Comparison of ENCODE assay signal across 6 cellular contexts in genomic region chrX:48540480-48540879, GRCh38. TPM values are rescaled to one million over a fixed set of nuclear protein-coding genes. Genes with fewer than 3 reads are reported as not detected.
DNase-seq lines count a peak whose midpoint lies in the region; TF ChIP-seq lines count a peak whose summit lies in the region.

No MANE protein-coding gene starts in this region.

- no peak for TF ChIP-seq POLR2A in tibial nerve (IDR thresholded peaks at IDR 0.05)

- H3K9me3 ChIP-seq in tibial nerve, result no peaks in the 10 kb centered on the region

- H3K4me3 ChIP-seq in fibroblast of mammary gland (ENCODE audit: control insufficient read depth, low read depth, low read length) (peak overlapping the region; percentile 70), tibial nerve (peak overlapping the region in 3 of 4 donors; percentile 55 to 80 (median 77))

- peak overlapping the region; percentile 99 for H3K27ac Mint-ChIP-seq in activated naive CD4-positive, alpha-beta T cell treated with anti-CD3 and anti-CD28 coated beads, Interleukin-2, amount 10 ng/mL, durations not matched to agents 7 days and 5 days

- peaks cover 15% of the 10 kb centered on the region for H3K36me3 Mint-ChIP-seq in activated naive CD4-positive, alpha-beta T cell treated with anti-CD3 and anti-CD28 coated beads, Interleukin-2, amount 10 ng/mL, durations not matched to agents 7 days and 5 days

- H3K4me1 ChIP-seq in tibial nerve, result peaks cover 0 to 11% (median 2%) of the 10 kb centered on the region in 4 donors

- whole genome bisulfite sequencing in tibial nerve, 2 donors, result 77 to 94% methylated on average over 7 of the region's 7 CpGs

- peak overlapping the region; percentile 88 for H3K4me3 Mint-ChIP-seq in activated naive CD4-positive, alpha-beta T cell treated with anti-CD3 and anti-CD28 coated beads, Interleukin-2, amount 10 ng/mL, durations not matched to agents 7 days and 5 days

- TF ChIP-seq CTCF in fibroblast of mammary gland (conservative IDR thresholded peaks at IDR 0.05; ENCODE audit: control insufficient read depth, insufficient read depth, low read depth, low read length) (no peak), tibial nerve (IDR thresholded peaks at IDR 0.05) (no peak)

- no peaks in the 10 kb centered on the region for H3K27me3 ChIP-seq in tibial nerve

- no peaks in the 10 kb centered on the region for H3K9me3 Mint-ChIP-seq in activated naive CD4-positive, alpha-beta T cell treated with anti-CD3 and anti-CD28 coated beads, Interleukin-2, amount 10 ng/mL, durations not matched to agents 7 days and 5 days

- H3K27me3 Mint-ChIP-seq in activated naive CD4-positive, alpha-beta T cell treated with anti-CD3 and anti-CD28 coated beads, Interleukin-2, amount 10 ng/mL, durations not matched to agents 7 days and 5 days, result no peaks in the 10 kb centered on the region

- no peak for DNase-seq in activated naive CD4-positive, alpha-beta T cell treated with anti-CD3 and anti-CD28 coated beads, Interleukin-2, amount 10 ng/mL, durations not matched to agents 7 days and 5 days
- DNase-seq in activated naive CD4-positive, alpha-beta T cell (lab: John Stamatoyannopoulos, UW), result no peak
- DNase-seq in fibroblast of mammary gland (ENCODE audit: low read depth) (no peak), tibial nerve (ENCODE audit: low spot score in 2 of 2) (no peak), cortex of kidney (lab: John Stamatoyannopoulos, UW) (no peak)
- DNase-seq in effector CD4-positive, alpha-beta T cell, result no peak

- CTCF ChIA-PET in activated naive CD4-positive, alpha-beta T cell treated with anti-CD3 and anti-CD28 coated beads, Interleukin-2, amount 10 ng/mL, durations not matched to agents 7 days and 5 days (lab: Charles Lee), result interaction anchor here (1.3 to 1.6 kb wide), 3 partner anchors 10 to 73 kb away, joined by 3 to 6 read pairs (median 5); partner anchors contain the start of gene RBM3

- H3K4me1 Mint-ChIP-seq in activated naive CD4-positive, alpha-beta T cell treated with anti-CD3 and anti-CD28 coated beads, Interleukin-2, amount 10 ng/mL, durations not matched to agents 7 days and 5 days, result peaks cover 24% of the 10 kb centered on the region

- TF ChIP-seq EP300 in tibial nerve (IDR thresholded peaks at IDR 0.05), result no peak

- H3K36me3 ChIP-seq in tibial nerve, result peaks cover 0 to 26% (median 0%) of the 10 kb centered on the region in 3 donors

- H3K27ac ChIP-seq in tibial nerve, result peak overlapping the region; percentile 92 to 97 (median 95)

RNA-seq across cellular contexts. Expression of gene TBC1D25, which starts 1.0 kb away (rescaled TPM):
- 10 to 100 TPM in 3 of 4 donors, 1 to 10 TPM in 1; 9.9 to 15.9 (median 12.2) TPM for total RNA-seq in tibial nerve

RNA-seq across cellular contexts. Expression of gene EBP, which starts 18.9 kb away (rescaled TPM):
- total RNA-seq in tibial nerve, result 10 to 100 TPM; 21.1 to 29.2 (median 23.6) TPM

RNA-seq across cellular contexts. Expression of gene PORCN, which starts 31.7 kb away (rescaled TPM):
- 10 to 100 TPM in 3 of 4 donors, 1 to 10 TPM in 1; 8.8 to 19.8 (median 16.1) TPM for total RNA-seq in tibial nerve

RNA-seq across cellular contexts. Expression of gene RBM3, which starts 33.8 kb away (rescaled TPM):
- 100 to 1,000 TPM; 170 to 235 (median 217) TPM for total RNA-seq in tibial nerve

RNA-seq across cellular contexts. Expression of gene WDR13, which starts 56.8 kb away (rescaled TPM):
- total RNA-seq in tibial nerve, result 100 to 1,000 TPM; 108 to 224 (median 126) TPM
